Comparison of ENCODE assay signal across 22 cellular contexts in genomic region chr18:63102941-63103744, GRCh38.
DNase-seq lines count a peak whose midpoint lies in the region; ATAC-seq and TF ChIP-seq lines count a peak whose summit lies in the region.
"Had no signal": no experiment of that assay in that cellular context is flagged by ENCODE, and none has a peak within 500 bp of the region (broad histone marks: within the 10 kb centered on the region; RNA-seq: fewer than 3 reads in every experiment).

No MANE protein-coding gene starts in this region.

- ATAC-seq in activated T-helper 17 cell treated with anti-CD3 and anti-CD28 coated beads, Interleukin-2, amount 50 U/mL, for 72 hours (replicated peaks) = no peak
- ATAC-seq in naive B cell (ENCODE audit: low read depth in 2 of 2) (no peak), HG02678 (IDR thresholded peaks at IDR 0.05; ENCODE audit: unreplicated experiment) (no peak), heart right ventricle (no peak)
- ATAC-seq: gastroesophageal sphincter had no signal

- DNase-seq in T-helper 1 cell = no peak
- DNase-seq in ELF-1 (ENCODE audit: low read depth, low spot score) = peak; percentile 29
- DNase-seq in naive B cell = no peak
- no peak for DNase-seq in progenitor cell of endocrine pancreas (ENCODE audit: low spot score, unreplicated experiment)
- DNase-seq in heart right ventricle = no peak
- DNase-seq: 8988T; activated CD4-positive, alpha-beta T cell treated with anti-CD3 and anti-CD28 coated beads, Interleukin-2, amount 50 U/mL, for 48 hours; activated effector memory CD4-positive, alpha-beta T cell treated with anti-CD3 and anti-CD28 coated beads, Interleukin-2, amount 50 U/mL, for 16 hours; cortex of kidney; DMS 273 treated with DMSO at 0.1 percent for 48 hours; KBM-7; NCI-H1048; NCI-H2081 treated with DMSO at 0.1 percent for 48 hours; NCI-H524 treated with DMSO at 0.1 percent for 48 hours; PC-9; tibial artery had no signal

- H3K4me1 Mint-ChIP-seq in T-helper 1 cell treated with Interleukin-12 subunit alpha and Interleukin-12 subunit beta and Interleukin-4 antibody, amounts not matched to agents 30 μg/mL and 1 μg/mL, for 36 hours (ENCODE audit: low read depth) = peaks cover 44% of the 10 kb centered on the region
- H3K4me1 Mint-ChIP-seq in activated T-helper 17 cell treated with anti-CD3 and anti-CD28 coated beads, Interleukin-2, amount 50 U/mL, for 72 hours = peaks cover 43% of the 10 kb centered on the region
- H3K4me1 Mint-ChIP-seq in naive B cell = peaks cover 45 to 73% (median 54%) of the 10 kb centered on the region in 3 donors
- peaks cover 18% of the 10 kb centered on the region for H3K4me1 Mint-ChIP-seq in progenitor cell of endocrine pancreas (ENCODE audit: low read depth)

- peak overlapping the region; percentile 26 for H3K4me3 Mint-ChIP-seq in T-helper 1 cell treated with Interleukin-12 subunit alpha and Interleukin-12 subunit beta and Interleukin-4 antibody, amounts not matched to agents 30 μg/mL and 1 μg/mL, for 36 hours
- no peak overlapping the region for H3K4me3 Mint-ChIP-seq in activated T-helper 17 cell treated with anti-CD3 and anti-CD28 coated beads, Interleukin-2, amount 50 U/mL, for 72 hours
- H3K4me3 Mint-ChIP-seq in naive B cell = no peak overlapping the region
- H3K4me3 Mint-ChIP-seq in progenitor cell of endocrine pancreas (ENCODE audit: low read depth) = no peak overlapping the region

- no peaks in the 10 kb centered on the region for H3K27me3 ChIP-seq in heart right ventricle
- H3K27me3 ChIP-seq: gastroesophageal sphincter, SJSA1, tibial artery had no signal

- H3K27me3 Mint-ChIP-seq in T-helper 1 cell treated with Interleukin-12 subunit alpha and Interleukin-12 subunit beta and Interleukin-4 antibody, amounts not matched to agents 30 μg/mL and 1 μg/mL, for 36 hours (ENCODE audit: low read depth) = peaks cover 32% of the 10 kb centered on the region
- peaks cover 9% of the 10 kb centered on the region for H3K27me3 Mint-ChIP-seq in activated T-helper 17 cell treated with anti-CD3 and anti-CD28 coated beads, Interleukin-2, amount 50 U/mL, for 72 hours
- H3K27me3 Mint-ChIP-seq in naive B cell = peaks cover 10 to 21% (median 17%) of the 10 kb centered on the region in 3 donors
- no peaks in the 10 kb centered on the region for H3K27me3 Mint-ChIP-seq in progenitor cell of endocrine pancreas

- H3K27ac ChIP-seq in heart right ventricle = no peak overlapping the region
- H3K27ac ChIP-seq: gastroesophageal sphincter, PC-9, SJSA1, tibial artery had no signal

- H3K27ac Mint-ChIP-seq in T-helper 1 cell treated with Interleukin-12 subunit alpha and Interleukin-12 subunit beta and Interleukin-4 antibody, amounts not matched to agents 30 μg/mL and 1 μg/mL, for 36 hours = peak overlapping the region; percentile 87
- peak overlapping the region; percentile 4 for H3K27ac Mint-ChIP-seq in activated T-helper 17 cell treated with anti-CD3 and anti-CD28 coated beads, Interleukin-2, amount 50 U/mL, for 72 hours
- H3K27ac Mint-ChIP-seq in naive B cell (peak overlapping the region in 5 of 6 donors; percentile 16 to 78 (median 46)), progenitor cell of endocrine pancreas (no peak overlapping the region)

- TF ChIP-seq CTCF in progenitor cell of endocrine pancreas (IDR thresholded peaks at IDR 0.05; ENCODE audit: unreplicated experiment) (no peak), heart right ventricle (IDR thresholded peaks at IDR 0.05) (no peak)

- H3K9me3 ChIP-seq in heart right ventricle = no peaks in the 10 kb centered on the region
- H3K9me3 ChIP-seq: gastroesophageal sphincter, SJSA1, tibial artery had no signal

- H3K36me3 ChIP-seq in heart right ventricle = no peaks in the 10 kb centered on the region
- H3K36me3 ChIP-seq: gastroesophageal sphincter, SJSA1, tibial artery had no signal

- H3K36me3 Mint-ChIP-seq in T-helper 1 cell treated with Interleukin-12 subunit alpha and Interleukin-12 subunit beta and Interleukin-4 antibody, amounts not matched to agents 30 μg/mL and 1 μg/mL, for 36 hours (ENCODE audit: low read depth) = peaks cover 10% of the 10 kb centered on the region
- no peaks in the 10 kb centered on the region for H3K36me3 Mint-ChIP-seq in activated T-helper 17 cell treated with anti-CD3 and anti-CD28 coated beads, Interleukin-2, amount 50 U/mL, for 72 hours (ENCODE audit: low read depth)
- H3K36me3 Mint-ChIP-seq in naive B cell (no peaks in the 10 kb centered on the region), progenitor cell of endocrine pancreas (ENCODE audit: insufficient read depth) (no peaks in the 10 kb centered on the region)

- peaks cover 0 to 22% (median 11%) of the 10 kb centered on the region in 9 donors for H3K4me1 ChIP-seq in heart right ventricle
- H3K4me1 ChIP-seq: gastroesophageal sphincter had no signal

- no peak overlapping the region for H3K4me3 ChIP-seq in heart right ventricle
- H3K4me3 ChIP-seq: gastroesophageal sphincter, PC-9, SJSA1, smooth muscle cell, tibial artery had no signal

- 68 to 72% methylated on average over 7 of the region's 7 CpGs for WGBS in heart right ventricle, 2 donors

- H3K9me3 Mint-ChIP-seq in T-helper 1 cell treated with Interleukin-12 subunit alpha and Interleukin-12 subunit beta and Interleukin-4 antibody, amounts not matched to agents 30 μg/mL and 1 μg/mL, for 36 hours = peaks cover 16% of the 10 kb centered on the region
- no peaks in the 10 kb centered on the region for H3K9me3 Mint-ChIP-seq in activated T-helper 17 cell treated with anti-CD3 and anti-CD28 coated beads, Interleukin-2, amount 50 U/mL, for 72 hours
- H3K9me3 Mint-ChIP-seq in naive B cell = no peaks in the 10 kb centered on the region
- no peaks in the 10 kb centered on the region for H3K9me3 Mint-ChIP-seq in progenitor cell of endocrine pancreas (ENCODE audit: low read depth)

- intact Hi-C loops in heart right ventricle (cut with DNase I) = no loop called here
